ENCODE assay signal across 14 cellular contexts in the genomic region with DNA sequence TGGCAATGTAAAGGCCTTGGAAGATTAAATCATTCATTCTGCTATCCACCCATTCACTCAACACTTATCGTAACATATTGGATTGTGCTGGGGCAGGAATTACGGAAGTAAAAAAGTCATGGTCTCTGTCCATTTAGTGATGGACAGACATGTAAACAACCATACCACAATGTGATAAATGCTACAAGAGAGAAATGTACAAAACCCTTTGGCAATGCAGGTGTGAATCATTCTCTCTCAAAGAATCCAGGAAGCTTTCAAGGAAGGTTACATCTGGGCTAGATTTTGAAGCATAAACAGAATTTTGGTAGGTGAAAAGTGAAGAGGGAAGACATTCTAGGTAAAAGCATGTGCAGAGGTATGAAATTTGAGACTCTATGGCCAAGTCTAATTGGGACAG.
DNase-seq lines count a peak whose midpoint lies in the region; ATAC-seq lines count a peak whose summit lies in the region.
"Had no signal": no experiment of that assay in that cellular context is flagged by ENCODE, and none has a peak within 500 bp of the region (broad histone marks: within the 10 kb centered on the region; RNA-seq: fewer than 3 reads in every experiment).

No MANE protein-coding gene starts in this region.

- H3K27me3 ChIP-seq in BLaER1, result no peaks in the 10 kb centered on the region

- H3K27ac ChIP-seq in BLaER1, result no peak overlapping the region
- H3K27ac ChIP-seq: C4-2B, HL-60 had no signal

- no peaks in the 10 kb centered on the region for H3K36me3 ChIP-seq in BLaER1

- peaks cover 93% of the 10 kb centered on the region for H3K4me1 ChIP-seq in BLaER1

- DNase-seq in amniotic epithelial cell (ENCODE audit: low read depth), result peak; percentile 42
- peak; percentile 28 for DNase-seq in iris pigment epithelial cell (ENCODE audit: low read depth)
- DNase-seq in stimulated activated naive B cell treated with anti-CD40 and anti-IgM and Interleukin-4, amounts not matched to agents 10 μg/mL and 1 μg/mL and 100 μg/mL, for 72 hours, result no peak
- DNase-seq in activated CD8-positive, alpha-beta memory T cell treated with anti-CD3 and anti-CD28 coated beads, Interleukin-2, amount 50 U/mL, for 4 hours, result no peak
- DNase-seq: 8988T; AML-193; CD4-positive, alpha-beta memory T cell; DMS79 had no signal

- H3K9me3 Mint-ChIP-seq in stimulated activated naive B cell treated with anti-CD40 and anti-IgM and Interleukin-4, amounts not matched to agents 10 μg/mL and 1 μg/mL and 100 μg/mL, for 72 hours, result no peaks in the 10 kb centered on the region
- H3K9me3 Mint-ChIP-seq: CD4-positive, alpha-beta memory T cell had no signal

- no peaks in the 10 kb centered on the region for H3K9me3 ChIP-seq in BLaER1

- H3K4me3 Mint-ChIP-seq in stimulated activated naive B cell treated with anti-CD40 and anti-IgM and Interleukin-4, amounts not matched to agents 10 μg/mL and 1 μg/mL and 100 μg/mL, for 72 hours, result no peak overlapping the region
- H3K4me3 Mint-ChIP-seq: CD4-positive, alpha-beta memory T cell had no signal

- ATAC-seq in stimulated activated naive B cell treated with anti-CD40 and anti-IgM and Interleukin-4, amounts not matched to agents 10 μg/mL and 1 μg/mL and 100 μg/mL, for 72 hours (replicated peaks), result no peak
- ATAC-seq in GM21825 (IDR thresholded peaks at IDR 0.05; ENCODE audit: unreplicated experiment) (no peak), GM19023 (IDR thresholded peaks at IDR 0.05; ENCODE audit: unreplicated experiment) (no peak)
- ATAC-seq: HCT116 had no signal

- H3K9ac ChIP-seq in BLaER1, result no peak overlapping the region

- H3K27ac Mint-ChIP-seq in stimulated activated naive B cell treated with anti-CD40 and anti-IgM and Interleukin-4, amounts not matched to agents 10 μg/mL and 1 μg/mL and 100 μg/mL, for 72 hours, result peak overlapping the region; percentile 92
- H3K27ac Mint-ChIP-seq: CD4-positive, alpha-beta memory T cell had no signal

- peak overlapping the region; percentile 81; the same call in 1 of the 2 replicates for H3K4me2 ChIP-seq in BLaER1

- H3K36me3 Mint-ChIP-seq in stimulated activated naive B cell treated with anti-CD40 and anti-IgM and Interleukin-4, amounts not matched to agents 10 μg/mL and 1 μg/mL and 100 μg/mL, for 72 hours, result peaks cover 5 to 21% of the 10 kb centered on the region in 2 donors

- H4K20me1 ChIP-seq in BLaER1, result peaks cover 35% of the 10 kb centered on the region

- no peaks in the 10 kb centered on the region for H3K27me3 Mint-ChIP-seq in stimulated activated naive B cell treated with anti-CD40 and anti-IgM and Interleukin-4, amounts not matched to agents 10 μg/mL and 1 μg/mL and 100 μg/mL, for 72 hours
- H3K27me3 Mint-ChIP-seq: CD4-positive, alpha-beta memory T cell had no signal

- peaks cover 54 to 76% of the 10 kb centered on the region in 2 donors for H3K4me1 Mint-ChIP-seq in stimulated activated naive B cell treated with anti-CD40 and anti-IgM and Interleukin-4, amounts not matched to agents 10 μg/mL and 1 μg/mL and 100 μg/mL, for 72 hours

- H3K4me3 ChIP-seq in BLaER1, result no peak overlapping the region

Comparison
In these comparisons a context has a peak if more than half of its experiments do, and no peak if none do; other contexts are left out.
1. DNase-seq: peak in amniotic epithelial cell (single experiment) and iris pigment epithelial cell (single experiment); none in stimulated activated naive B cell treated with anti-CD40 and anti-IgM and Interleukin-4, amounts not matched to agents 10 μg/mL and 1 μg/mL and 100 μg/mL, for 72 hours (single experiment) and activated CD8-positive, alpha-beta memory T cell treated with anti-CD3 and anti-CD28 coated beads, Interleukin-2, amount 50 U/mL, for 4 hours (single experiment).